ENCODE assay signal across 8 cellular contexts in genomic region chr9:127422787-127423186, GRCh38. TPM values are rescaled to one million over a fixed set of nuclear protein-coding genes. Genes with fewer than 3 reads are reported as not detected.
DNase-seq lines count a peak whose midpoint lies in the region; ATAC-seq and TF ChIP-seq lines count a peak whose summit lies in the region.

No MANE protein-coding gene starts in this region.

- H3K4me1 ChIP-seq in liver (ENCODE audit: control insufficient read depth in 4 of 4, insufficient read depth in 4 of 4, low read length in 3 of 4) (peaks cover 5 to 42% (median 36%) of the 10 kb centered on the region in 4 donors), tibial artery (peaks cover 0 to 40% (median 32%) of the 10 kb centered on the region in 4 donors)

- H3K4me3 ChIP-seq in liver (ENCODE audit: low read depth in 1 of 3, low read length in 3 of 3) (peak overlapping the region; percentile 89 to 95 (median 92)), tibial artery (peak overlapping the region; percentile 63 to 88)

- peak overlapping the region; percentile 98 to 100 for H3K4me3 Mint-ChIP-seq in activated T-cell treated with anti-CD3 and anti-CD28 coated beads, Interleukin-2, amount 50 U/mL, for 72 hours
- peak overlapping the region; percentile 98 for H3K4me3 Mint-ChIP-seq in activated naive CD8-positive, alpha-beta T cell treated with anti-CD3 and anti-CD28 coated beads, Interleukin-2, amount 50 U/mL, for 24 hours

- H3K27ac Mint-ChIP-seq in activated T-cell treated with anti-CD3 and anti-CD28 coated beads, Interleukin-2, amount 50 U/mL, for 72 hours: peak overlapping the region; percentile 93
- peak overlapping the region; percentile 93 for H3K27ac Mint-ChIP-seq in activated naive CD8-positive, alpha-beta T cell treated with anti-CD3 and anti-CD28 coated beads, Interleukin-2, amount 50 U/mL, for 24 hours

- no peaks in the 10 kb centered on the region for H3K27me3 ChIP-seq in liver (ENCODE audit: control insufficient read depth in 4 of 4, insufficient read depth in 4 of 4, low read length in 3 of 4)
- H3K27me3 ChIP-seq in tibial artery: no peaks in the 10 kb centered on the region

- H3K4me1 Mint-ChIP-seq in activated T-cell treated with anti-CD3 and anti-CD28 coated beads, Interleukin-2, amount 50 U/mL, for 72 hours (ENCODE audit: low read depth): peaks cover 48% of the 10 kb centered on the region
- H3K4me1 Mint-ChIP-seq in activated naive CD8-positive, alpha-beta T cell treated with anti-CD3 and anti-CD28 coated beads, Interleukin-2, amount 50 U/mL, for 24 hours: peaks cover 49% of the 10 kb centered on the region

- intact Hi-C loops in tibial artery (cut with DNase I; ENCODE audit: low total_unique reads): no loop called here

- H3K27ac ChIP-seq in liver (ENCODE audit: low read depth in 1 of 2, low read length in 2 of 2): no peak overlapping the region
- H3K27ac ChIP-seq in tibial artery: peak overlapping the region; percentile 81 to 87

- H3K9me3 ChIP-seq in liver (ENCODE audit: control insufficient read depth in 4 of 4, low read length in 3 of 4): no peaks in the 10 kb centered on the region
- H3K9me3 ChIP-seq in tibial artery: no peaks in the 10 kb centered on the region

- no peak for ATAC-seq in activated T-cell treated with anti-CD3 and anti-CD28 coated beads, Interleukin-2, amount 50 U/mL, for 72 hours (replicated peaks in 1 of 2)
- ATAC-seq in activated naive CD8-positive, alpha-beta T cell treated with anti-CD3 and anti-CD28 coated beads, Interleukin-2, amount 50 U/mL, for 24 hours: no peak

- no peaks in the 10 kb centered on the region for H3K9me3 Mint-ChIP-seq in activated T-cell treated with anti-CD3 and anti-CD28 coated beads, Interleukin-2, amount 50 U/mL, for 72 hours
- no peaks in the 10 kb centered on the region for H3K9me3 Mint-ChIP-seq in activated naive CD8-positive, alpha-beta T cell treated with anti-CD3 and anti-CD28 coated beads, Interleukin-2, amount 50 U/mL, for 24 hours

- no peaks in the 10 kb centered on the region for H3K27me3 Mint-ChIP-seq in activated T-cell treated with anti-CD3 and anti-CD28 coated beads, Interleukin-2, amount 50 U/mL, for 72 hours (ENCODE audit: low read depth)
- H3K27me3 Mint-ChIP-seq in activated naive CD8-positive, alpha-beta T cell treated with anti-CD3 and anti-CD28 coated beads, Interleukin-2, amount 50 U/mL, for 24 hours: no peaks in the 10 kb centered on the region

- TF ChIP-seq CTCF in liver (IDR thresholded peaks at IDR 0.05; ENCODE audit: low read depth, low read length, missing input control): no peak
- TF ChIP-seq CTCF in tibial artery (IDR thresholded peaks at IDR 0.05): no peak

- TF ChIP-seq RAD21 in liver (IDR thresholded peaks at IDR 0.05): no peak

- H3K36me3 Mint-ChIP-seq in activated T-cell treated with anti-CD3 and anti-CD28 coated beads, Interleukin-2, amount 50 U/mL, for 72 hours (ENCODE audit: insufficient read depth in 2 of 2): peaks cover 3 to 5% of the 10 kb centered on the region in 2 donors
- H3K36me3 Mint-ChIP-seq in activated naive CD8-positive, alpha-beta T cell treated with anti-CD3 and anti-CD28 coated beads, Interleukin-2, amount 50 U/mL, for 24 hours (ENCODE audit: low read depth): peaks cover 14% of the 10 kb centered on the region

- WGBS in liver: 66% methylated on average over 6 of the region's 6 CpGs

- no peaks in the 10 kb centered on the region for H3K36me3 ChIP-seq in liver (ENCODE audit: control insufficient read depth in 4 of 4, insufficient read depth in 3 of 4, low read depth in 1 of 4, low read length in 3 of 4)
- no peaks in the 10 kb centered on the region for H3K36me3 ChIP-seq in tibial artery

- DNase-seq in activated T-cell treated with anti-CD3 and anti-CD28 coated beads, Interleukin-2, amount 50 U/mL, for 72 hours: no peak
- DNase-seq in activated T-cell treated with anti-CD3 and anti-CD28 coated beads, Interleukin-2, amount 50 U/mL, for 1 hour: no peak
- DNase-seq in activated naive CD8-positive, alpha-beta T cell treated with anti-CD3 and anti-CD28 coated beads, Interleukin-2, amount 50 U/mL, for 24 hours: no peak
- DNase-seq in tibial artery: no peak
- DNase-seq in NCI-H2081 (lab: John Stamatoyannopoulos, UW): no peak
- DNase-seq in DMS79 (lab: John Stamatoyannopoulos, UW): no peak
- no peak for DNase-seq in NCI-H1694 treated with DMSO at 0.1 percent for 48 hours (lab: John Stamatoyannopoulos, UW)

- peak overlapping the region in 1 of 2 donors; percentile 88 for H3K9ac ChIP-seq in liver (ENCODE audit: low read depth in 1 of 2, low read length in 2 of 2)

TF ChIP-seq in liver, 16 proteins besides CTCF, POLR2A, EP300 and RAD21:
- TF ChIP-seq ZBTB33 (IDR thresholded peaks at IDR 0.05) (no peak), GABPA (IDR thresholded peaks at IDR 0.05 in 1 of 2, conservative IDR thresholded peaks at IDR 0.05 in 1 of 2) (no peak), ATF3 (IDR thresholded peaks at IDR 0.05) (no peak), HNF4G (IDR thresholded peaks at IDR 0.05) (no peak), YY1 (IDR thresholded peaks at IDR 0.05) (no peak), RXRA (IDR thresholded peaks at IDR 0.05) (no peak), JUND (IDR thresholded peaks at IDR 0.05) (no peak), FOXA2 (IDR thresholded peaks at IDR 0.05) (no peak), FOXA1 (IDR thresholded peaks at IDR 0.05) (no peak)
TF ChIP-seq in liver: peak in this region for 0.

RNA-seq across cellular contexts. Expression of gene ZNF79, which starts 1.4 kb away (rescaled TPM):
- 10 to 100 TPM; 10.4 to 16.1 TPM for total RNA-seq in activated T-cell treated with anti-CD3 and anti-CD28 coated beads, Interleukin-2, amount 50 U/mL, for 72 hours
- 1 to 10 TPM; 6.2 to 6.9 TPM for total RNA-seq in liver
- polyA plus RNA-seq in liver: 1 to 10 TPM; 2.2 TPM

RNA-seq across cellular contexts. Expression of gene SLC2A8, which starts 25.8 kb away (rescaled TPM):
- total RNA-seq in activated T-cell treated with anti-CD3 and anti-CD28 coated beads, Interleukin-2, amount 50 U/mL, for 72 hours: 10 to 100 TPM; 11.4 to 13.8 TPM
- 10 to 100 TPM; 10.9 to 18.7 TPM for total RNA-seq in liver
- polyA plus RNA-seq in liver: 10 to 100 TPM; 21.1 to 24.5 TPM

RNA-seq across cellular contexts. Expression of gene RPL12, which starts 28.4 kb away (rescaled TPM):
- 1,000 to 10,000 TPM; 2,503 to 2,755 TPM for total RNA-seq in activated T-cell treated with anti-CD3 and anti-CD28 coated beads, Interleukin-2, amount 50 U/mL, for 72 hours
- total RNA-seq in liver: 100 to 1,000 TPM; 394 to 576 TPM
- 100 to 1,000 TPM; 289 to 829 TPM for polyA plus RNA-seq in liver

RNA-seq across cellular contexts. Expression of gene LRSAM1, which starts 28.5 kb away (rescaled TPM):
- 10 to 100 TPM; 30.5 to 33.8 TPM for total RNA-seq in activated T-cell treated with anti-CD3 and anti-CD28 coated beads, Interleukin-2, amount 50 U/mL, for 72 hours
- 1 to 10 TPM; 7.4 to 9.7 TPM for total RNA-seq in liver
- 1 to 10 TPM; 6.6 to 6.7 TPM for polyA plus RNA-seq in liver

Comparison
In these comparisons a context has a peak if more than half of its experiments do, and no peak if none do; other contexts are left out.
1. H3K27ac ChIP-seq: peak in tibial artery (2 of 2); none in liver (0 of 2).
2. RNA of gene RPL12, which starts 28.4 kb away (total RNA-seq): 2,503 to 2,755 TPM in activated T-cell treated with anti-CD3 and anti-CD28 coated beads, Interleukin-2, amount 50 U/mL, for 72 hours; 394 to 576 TPM in liver; every median in the first group is over 4 times any median in the second.